In genomic region chr2:178700922-178701342, GRCh38 we compare ENCODE assay signal across 9 cellular contexts.
DNase-seq lines count a peak whose midpoint lies in the region; ATAC-seq and TF ChIP-seq lines count a peak whose summit lies in the region.
"Had no signal": no experiment of that assay in that cellular context is flagged by ENCODE, and none has a peak within 500 bp of the region (broad histone marks: within the 10 kb centered on the region; RNA-seq: fewer than 3 reads in every experiment).

No MANE protein-coding gene starts in this region.

- no peaks in the 10 kb centered on the region for H3K27me3 Mint-ChIP-seq in activated naive CD8-positive, alpha-beta T cell treated with anti-CD3 and anti-CD28 coated beads for 36 hours

- H3K27ac ChIP-seq in upper lobe of left lung, result no peak overlapping the region
- H3K27ac ChIP-seq: skin epidermis had no signal

- WGBS in upper lobe of left lung, 2 donors, result 59 to 63% methylated on average over 9 of the region's 9 CpGs

- H3K27me3 ChIP-seq in upper lobe of left lung, result no peaks in the 10 kb centered on the region

- H3K4me3 Mint-ChIP-seq in activated naive CD8-positive, alpha-beta T cell treated with anti-CD3 and anti-CD28 coated beads for 36 hours, result no peak overlapping the region

- H3K36me3 ChIP-seq in upper lobe of left lung, result no peaks in the 10 kb centered on the region

- no peak for TF ChIP-seq POLR2A in upper lobe of left lung (IDR thresholded peaks at IDR 0.05)

- no peaks in the 10 kb centered on the region for H3K9me3 Mint-ChIP-seq in activated naive CD8-positive, alpha-beta T cell treated with anti-CD3 and anti-CD28 coated beads for 36 hours

- ATAC-seq in GM21526 (IDR thresholded peaks at IDR 0.05; ENCODE audit: low FRiP score, unreplicated experiment), result peak; percentile 59
- no peak for ATAC-seq in upper lobe of left lung (ENCODE audit: low FRiP score in 2 of 2)
- ATAC-seq in HG02642 (IDR thresholded peaks at IDR 0.05; ENCODE audit: poor library complexity, unreplicated experiment), result no peak

- H3K4me1 ChIP-seq in upper lobe of left lung, result no peaks in the 10 kb centered on the region

- H3K27ac Mint-ChIP-seq in activated naive CD8-positive, alpha-beta T cell treated with anti-CD3 and anti-CD28 coated beads for 36 hours, result no peak overlapping the region

- no peaks in the 10 kb centered on the region for H3K9me3 ChIP-seq in upper lobe of left lung

- DNase-seq in DMS 273 (lab: John Stamatoyannopoulos, UW; ENCODE audit: unreplicated experiment) (peak; percentile 52), RPMI7951 (ENCODE audit: low read depth) (peak; percentile 34), fibroblast of villous mesenchyme (ENCODE audit: low read depth) (peak; percentile 35), upper lobe of left lung (no peak), retina (no peak)
- no peak for DNase-seq in activated naive CD8-positive, alpha-beta T cell treated with anti-CD3 and anti-CD28 coated beads for 36 hours

- TF ChIP-seq CTCF in fibroblast of villous mesenchyme (IDR thresholded peaks at IDR 0.05; ENCODE audit: insufficient read depth, low read depth, low read length) (peak; percentile 92), upper lobe of left lung (IDR thresholded peaks at IDR 0.05) (peak; percentile 50 to 85 (median 60))

- no peak for TF ChIP-seq EP300 in upper lobe of left lung (IDR thresholded peaks at IDR 0.05)

- H3K4me3 ChIP-seq in fibroblast of villous mesenchyme (ENCODE audit: low read depth, low read length), result no peak overlapping the region
- no peak overlapping the region for H3K4me3 ChIP-seq in upper lobe of left lung
- H3K4me3 ChIP-seq: skin epidermis had no signal

- peaks cover 3% of the 10 kb centered on the region for H3K36me3 Mint-ChIP-seq in activated naive CD8-positive, alpha-beta T cell treated with anti-CD3 and anti-CD28 coated beads for 36 hours

- H3K4me1 Mint-ChIP-seq in activated naive CD8-positive, alpha-beta T cell treated with anti-CD3 and anti-CD28 coated beads for 36 hours, result no peaks in the 10 kb centered on the region

Comparison
In these comparisons a context has a peak if more than half of its experiments do, and no peak if none do; other contexts are left out.
1. DNase-seq: peak in DMS 273 (single experiment), RPMI7951 (single experiment) and fibroblast of villous mesenchyme (single experiment); none in upper lobe of left lung (0 of 2), activated naive CD8-positive, alpha-beta T cell treated with anti-CD3 and anti-CD28 coated beads for 36 hours (single experiment) and retina (single experiment).